In genomic region chr18:74896390-74896991, GRCh38 we compare ENCODE assay signal across 8 cellular contexts.
A peak's percentile ranks its signal among the peaks of the same experiment; 100 is the strongest.
DNase-seq lines count a peak whose midpoint lies in the region; ATAC-seq lines count a peak whose summit lies in the region.

No MANE protein-coding gene starts in this region.

- peaks cover 17% of the 10 kb centered on the region for H3K36me3 Mint-ChIP-seq in activated T-cell treated with anti-CD3 and anti-CD28 coated beads, Interleukin-2, amount 50 U/mL, for 24 hours (ENCODE audit: low read depth)

- no peaks in the 10 kb centered on the region for H3K27me3 Mint-ChIP-seq in activated T-cell treated with anti-CD3 and anti-CD28 coated beads, Interleukin-2, amount 50 U/mL, for 24 hours

- peak; percentile 29 for DNase-seq in activated T-cell treated with anti-CD3 and anti-CD28 coated beads for 1 hour (ENCODE audit: low read depth)
- no peak for DNase-seq in activated T-cell treated with anti-CD3 and anti-CD28 coated beads, Interleukin-2, amount 50 U/mL, for 24 hours
- DNase-seq in NCI-H2196 treated with DMSO at 0.1 percent for 48 hours (lab: John Stamatoyannopoulos, UW; ENCODE audit: unreplicated experiment), result peak; percentile 54
- DNase-seq in activated T-cell treated with anti-CD3 and anti-CD28 coated beads for 4 hours, result peak; percentile 8
- no peak for DNase-seq in left cardiac atrium
- peak; percentile 28 for DNase-seq in stimulated activated CD4-positive, alpha-beta T cell treated with anti-CD3 and anti-CD28 coated beads, Interleukin-1b, Interleukin-23, amount 100 ng/mL, for 48 hours

- H3K27ac Mint-ChIP-seq in activated T-cell treated with anti-CD3 and anti-CD28 coated beads, Interleukin-2, amount 50 U/mL, for 24 hours, result no peak overlapping the region

- H3K4me1 Mint-ChIP-seq in activated T-cell treated with anti-CD3 and anti-CD28 coated beads, Interleukin-2, amount 50 U/mL, for 24 hours (ENCODE audit: low read depth), result peaks cover 5% of the 10 kb centered on the region

- peak; percentile 66 for ATAC-seq in HG02943 (IDR thresholded peaks at IDR 0.05; ENCODE audit: low read depth, unreplicated experiment)
- peak; percentile 63 to 64 for ATAC-seq in left cardiac atrium
- no peak for ATAC-seq in GM19328 (IDR thresholded peaks at IDR 0.05; ENCODE audit: unreplicated experiment)

- H3K9me3 Mint-ChIP-seq in activated T-cell treated with anti-CD3 and anti-CD28 coated beads, Interleukin-2, amount 50 U/mL, for 24 hours, result no peaks in the 10 kb centered on the region

- H3K4me3 Mint-ChIP-seq in activated T-cell treated with anti-CD3 and anti-CD28 coated beads, Interleukin-2, amount 50 U/mL, for 24 hours, result no peak overlapping the region

- intact Hi-C loops in left cardiac atrium (cut with DNase I), result no loop called here

Comparison
In these comparisons a context has a peak if more than half of its experiments do, and no peak if none do; other contexts are left out.
1. DNase-seq: peak in activated T-cell treated with anti-CD3 and anti-CD28 coated beads for 1 hour (single experiment), NCI-H2196 treated with DMSO at 0.1 percent for 48 hours (single experiment), activated T-cell treated with anti-CD3 and anti-CD28 coated beads for 4 hours (single experiment) and stimulated activated CD4-positive, alpha-beta T cell treated with anti-CD3 and anti-CD28 coated beads, Interleukin-1b, Interleukin-23, amount 100 ng/mL, for 48 hours (single experiment); none in activated T-cell treated with anti-CD3 and anti-CD28 coated beads, Interleukin-2, amount 50 U/mL, for 24 hours (single experiment) and left cardiac atrium (single experiment).